ENCODE assay signal across 1 cellular context in the genomic region with DNA sequence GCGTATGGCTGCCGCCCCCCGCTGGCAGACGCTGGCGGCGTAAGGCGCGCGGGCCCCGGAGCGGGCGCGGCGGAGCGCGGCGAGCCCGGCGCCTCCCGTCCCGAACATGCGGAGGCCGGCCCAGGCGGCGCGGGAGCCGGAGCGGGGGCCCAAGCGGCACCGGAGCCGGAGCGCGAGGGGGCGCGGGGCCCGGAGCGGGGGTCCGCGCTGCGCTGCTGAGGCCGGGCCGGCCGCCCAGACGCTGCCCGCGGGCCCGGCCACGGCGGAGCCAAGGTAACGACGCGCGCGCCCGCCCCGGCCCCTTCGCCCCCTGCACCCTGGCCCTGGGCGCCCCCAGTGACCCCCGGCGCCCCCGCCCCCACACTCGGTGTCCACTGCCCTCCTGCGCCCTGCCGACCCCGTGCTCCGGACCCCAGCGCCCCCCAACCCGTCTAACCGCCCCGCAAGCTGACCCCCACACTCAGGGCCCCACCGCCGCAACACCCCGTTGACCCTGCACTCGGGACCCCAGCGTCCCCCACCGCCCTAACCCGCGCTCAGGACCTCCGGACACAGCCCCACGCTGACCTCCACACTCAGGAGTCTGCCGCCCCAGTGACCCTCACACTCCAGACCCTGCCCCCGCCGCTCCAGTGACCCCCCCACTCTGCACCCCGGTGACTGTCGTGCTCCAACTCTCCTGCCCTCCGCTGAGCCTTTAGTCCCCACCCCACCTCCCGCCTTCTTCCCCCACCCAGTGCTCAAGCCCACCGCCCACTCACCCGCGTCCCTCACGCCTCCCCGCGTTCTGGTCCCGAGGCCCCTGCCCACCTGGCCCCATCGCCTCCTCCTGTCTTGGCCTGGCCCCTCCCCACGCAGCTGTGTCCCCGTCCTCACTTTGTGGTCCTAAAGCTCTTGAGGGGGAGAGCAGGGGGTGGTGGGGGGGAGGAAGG.
TF ChIP-seq lines count a peak whose summit lies in the region.

A gene (plus strand): TSS at position 27 of the 932 bp plus-strand sequence. CDS start 28,601 bp downstream, outside the sequence.

TF ChIP-seq in K562, 482 proteins besides CTCF, POLR2A, EP300 and RAD21 (continued from another document):
- TF ChIP-seq, protein P1, sequence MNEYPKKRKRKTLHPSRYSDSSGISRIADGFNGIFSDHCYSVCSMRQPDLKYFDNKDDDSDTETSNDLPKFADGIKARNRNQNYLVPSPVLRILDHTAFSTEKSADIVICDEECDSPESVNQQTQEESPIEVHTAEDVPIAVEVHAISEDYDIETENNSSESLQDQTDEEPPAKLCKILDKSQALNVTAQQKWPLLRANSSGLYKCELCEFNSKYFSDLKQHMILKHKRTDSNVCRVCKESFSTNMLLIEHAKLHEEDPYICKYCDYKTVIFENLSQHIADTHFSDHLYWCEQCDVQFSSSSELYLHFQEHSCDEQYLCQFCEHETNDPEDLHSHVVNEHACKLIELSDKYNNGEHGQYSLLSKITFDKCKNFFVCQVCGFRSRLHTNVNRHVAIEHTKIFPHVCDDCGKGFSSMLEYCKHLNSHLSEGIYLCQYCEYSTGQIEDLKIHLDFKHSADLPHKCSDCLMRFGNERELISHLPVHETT (CRISPR knock-in tag; conservative IDR thresholded peaks at IDR 0.05 in 1 of 2, IDR thresholded peaks at IDR 0.05 in 1 of 2) = peak in 1 of 2 experiments; percentile 90; a peak in 1 of 4 replicates
- peak; percentile 17; the same call in 1 of the 2 replicates for TF ChIP-seq PHF8 (IDR thresholded peaks at IDR 0.05; ENCODE audit: borderline replicate concordance, low read length)
- no peak for TF ChIP-seq SMAD2 (IDR thresholded peaks at IDR 0.05; ENCODE audit: low read depth, low read length)
- TF ChIP-seq, protein P2, sequence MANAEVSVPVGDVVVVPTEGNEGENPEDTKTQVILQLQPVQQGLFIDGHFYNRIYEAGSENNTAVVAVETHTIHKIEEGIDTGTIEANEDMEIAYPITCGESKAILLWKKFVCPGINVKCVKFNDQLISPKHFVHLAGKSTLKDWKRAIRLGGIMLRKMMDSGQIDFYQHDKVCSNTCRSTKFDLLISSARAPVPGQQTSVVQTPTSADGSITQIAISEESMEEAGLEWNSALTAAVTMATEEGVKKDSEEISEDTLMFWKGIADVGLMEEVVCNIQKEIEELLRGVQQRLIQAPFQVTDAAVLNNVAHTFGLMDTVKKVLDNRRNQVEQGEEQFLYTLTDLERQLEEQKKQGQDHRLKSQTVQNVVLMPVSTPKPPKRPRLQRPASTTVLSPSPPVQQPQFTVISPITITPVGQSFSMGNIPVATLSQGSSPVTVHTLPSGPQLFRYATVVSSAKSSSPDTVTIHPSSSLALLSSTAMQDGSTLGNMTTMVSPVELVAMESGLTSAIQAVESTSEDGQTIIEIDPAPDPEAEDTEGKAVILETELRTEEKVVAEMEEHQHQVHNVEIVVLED (CRISPR knock-in tag; IDR thresholded peaks at IDR 0.05) = peak; percentile 82
- TF ChIP-seq CHD1 (IDR thresholded peaks at IDR 0.05; ENCODE audit: low read length) = peak; percentile 48
- peak; percentile 82 for TF ChIP-seq RB1 (IDR thresholded peaks at IDR 0.05; ENCODE audit: low read depth)
- TF ChIP-seq EGR1 (conservative IDR thresholded peaks at IDR 0.05) = peak; percentile 86
- TF ChIP-seq SMAD4 (CRISPR knock-in tag; conservative IDR thresholded peaks at IDR 0.05) = peak; percentile 6; the same call in 1 of the 2 replicates
- TF ChIP-seq NFIC (IDR thresholded peaks at IDR 0.05) = peak; percentile 21; the same call in 1 of the 2 replicates
- TF ChIP-seq ZNF197 (CRISPR knock-in tag; IDR thresholded peaks at IDR 0.05; ENCODE audit: low read depth) = peak; percentile 46
- no peak for TF ChIP-seq KLF13 (tag; IDR thresholded peaks at IDR 0.05; ENCODE audit: borderline replicate concordance, low read depth)
- peak; percentile 36; the same call in 1 of the 2 replicates for TF ChIP-seq ZNF24 (IDR thresholded peaks at IDR 0.05)
- TF ChIP-seq, protein P3, sequence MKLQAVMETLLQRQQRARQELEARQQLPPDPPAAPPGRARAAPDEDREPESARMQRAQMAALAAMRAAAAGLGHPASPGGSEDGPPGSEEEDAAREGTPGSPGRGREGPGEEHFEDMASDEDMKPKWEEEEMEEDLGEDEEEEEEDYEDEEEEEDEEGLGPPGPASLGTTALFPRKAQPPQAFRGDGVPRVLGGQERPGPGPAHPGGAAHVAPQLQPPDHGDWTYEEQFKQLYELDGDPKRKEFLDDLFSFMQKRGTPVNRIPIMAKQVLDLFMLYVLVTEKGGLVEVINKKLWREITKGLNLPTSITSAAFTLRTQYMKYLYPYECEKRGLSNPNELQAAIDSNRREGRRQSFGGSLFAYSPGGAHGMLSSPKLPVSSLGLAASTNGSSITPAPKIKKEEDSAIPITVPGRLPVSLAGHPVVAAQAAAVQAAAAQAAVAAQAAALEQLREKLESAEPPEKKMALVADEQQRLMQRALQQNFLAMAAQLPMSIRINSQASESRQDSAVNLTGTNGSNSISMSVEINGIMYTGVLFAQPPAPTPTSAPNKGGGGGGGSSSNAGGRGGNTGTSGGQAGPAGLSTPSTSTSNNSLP (IDR thresholded peaks at IDR 0.05; ENCODE audit: borderline replicate concordance, low read depth, low read length) = no peak
- peak; percentile 58 for TF ChIP-seq BHLHE40 (IDR thresholded peaks at IDR 0.05; ENCODE audit: low read length)
- TF ChIP-seq, protein P4, sequence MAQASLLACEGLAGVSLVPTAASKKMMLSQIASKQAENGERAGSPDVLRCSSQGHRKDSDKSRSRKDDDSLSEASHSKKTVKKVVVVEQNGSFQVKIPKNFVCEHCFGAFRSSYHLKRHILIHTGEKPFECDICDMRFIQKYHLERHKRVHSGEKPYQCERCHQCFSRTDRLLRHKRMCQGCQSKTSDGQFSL (CRISPR knock-in tag; IDR thresholded peaks at IDR 0.05) = peak; percentile 61; the same call in 1 of the 2 replicates
- TF ChIP-seq, protein P4 (tag; IDR thresholded peaks at IDR 0.05) = peak in 1 of 2 experiments; percentile 73; a peak in 2 of 4 replicates
- TF ChIP-seq, protein P5, sequence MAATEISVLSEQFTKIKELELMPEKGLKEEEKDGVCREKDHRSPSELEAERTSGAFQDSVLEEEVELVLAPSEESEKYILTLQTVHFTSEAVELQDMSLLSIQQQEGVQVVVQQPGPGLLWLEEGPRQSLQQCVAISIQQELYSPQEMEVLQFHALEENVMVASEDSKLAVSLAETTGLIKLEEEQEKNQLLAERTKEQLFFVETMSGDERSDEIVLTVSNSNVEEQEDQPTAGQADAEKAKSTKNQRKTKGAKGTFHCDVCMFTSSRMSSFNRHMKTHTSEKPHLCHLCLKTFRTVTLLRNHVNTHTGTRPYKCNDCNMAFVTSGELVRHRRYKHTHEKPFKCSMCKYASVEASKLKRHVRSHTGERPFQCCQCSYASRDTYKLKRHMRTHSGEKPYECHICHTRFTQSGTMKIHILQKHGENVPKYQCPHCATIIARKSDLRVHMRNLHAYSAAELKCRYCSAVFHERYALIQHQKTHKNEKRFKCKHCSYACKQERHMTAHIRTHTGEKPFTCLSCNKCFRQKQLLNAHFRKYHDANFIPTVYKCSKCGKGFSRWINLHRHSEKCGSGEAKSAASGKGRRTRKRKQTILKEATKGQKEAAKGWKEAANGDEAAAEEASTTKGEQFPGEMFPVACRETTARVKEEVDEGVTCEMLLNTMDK (IDR thresholded peaks at IDR 0.05; ENCODE audit: borderline replicate concordance, insufficient read depth, low read depth, low read length, poor library complexity, severe bottlenecking) = peak; percentile 97
- peak; percentile 22 for TF ChIP-seq POLR2B (IDR thresholded peaks at IDR 0.05; ENCODE audit: low read depth, partially characterized antibody)
- no peak for TF ChIP-seq TCF7 (IDR thresholded peaks at IDR 0.05; ENCODE audit: borderline replicate concordance)
- TF ChIP-seq CREB1 (IDR thresholded peaks at IDR 0.05) = no peak
- TF ChIP-seq CREB1 (CRISPR knock-in tag; IDR thresholded peaks at IDR 0.05) = 0 out of 2 replicates have a peak, but pooled peaks have one; percentile 25
- no peak for TF ChIP-seq NR2C2 (CRISPR knock-in tag; IDR thresholded peaks at IDR 0.05)
- 0 out of 2 replicates have a peak, but pooled peaks have one; percentile 44 for TF ChIP-seq NR2C2 (tag; IDR thresholded peaks at IDR 0.05)
- TF ChIP-seq SUPT5H (IDR thresholded peaks at IDR 0.05) = peak; percentile 61; the same call in 1 of the 2 replicates
- peak; percentile 77 for TF ChIP-seq PCBP1 (IDR thresholded peaks at IDR 0.05; ENCODE audit: low read depth, low read length, poor library complexity, severe bottlenecking)
- TF ChIP-seq ZNF707 (CRISPR knock-in tag; conservative IDR thresholded peaks at IDR 0.05) = no peak
- peak; percentile 46 for TF ChIP-seq POLR2G (IDR thresholded peaks at IDR 0.05; ENCODE audit: low read depth, low read length)
- peak; percentile 86 for TF ChIP-seq HNRNPLL (IDR thresholded peaks at IDR 0.05; ENCODE audit: low read depth, low read length, poor library complexity, severe bottlenecking)
- TF ChIP-seq, protein P6, sequence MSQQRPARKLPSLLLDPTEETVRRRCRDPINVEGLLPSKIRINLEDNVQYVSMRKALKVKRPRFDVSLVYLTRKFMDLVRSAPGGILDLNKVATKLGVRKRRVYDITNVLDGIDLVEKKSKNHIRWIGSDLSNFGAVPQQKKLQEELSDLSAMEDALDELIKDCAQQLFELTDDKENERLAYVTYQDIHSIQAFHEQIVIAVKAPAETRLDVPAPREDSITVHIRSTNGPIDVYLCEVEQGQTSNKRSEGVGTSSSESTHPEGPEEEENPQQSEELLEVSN (IDR thresholded peaks at IDR 0.05; ENCODE audit: borderline replicate concordance in 1 of 2, extremely low read depth in 1 of 2, insufficient read depth in 1 of 2, insufficient read length in 1 of 2, low read depth in 1 of 2, low read length in 1 of 2, poor library complexity in 1 of 2, severe bottlenecking in 1 of 2) = peak in 1 of 2 experiments; percentile 6
- TF ChIP-seq ZBTB7A (IDR thresholded peaks at IDR 0.05; ENCODE audit: borderline replicate concordance, control insufficient read depth, low read depth, low read length) = peak; percentile 61
- TF ChIP-seq, protein P7, sequence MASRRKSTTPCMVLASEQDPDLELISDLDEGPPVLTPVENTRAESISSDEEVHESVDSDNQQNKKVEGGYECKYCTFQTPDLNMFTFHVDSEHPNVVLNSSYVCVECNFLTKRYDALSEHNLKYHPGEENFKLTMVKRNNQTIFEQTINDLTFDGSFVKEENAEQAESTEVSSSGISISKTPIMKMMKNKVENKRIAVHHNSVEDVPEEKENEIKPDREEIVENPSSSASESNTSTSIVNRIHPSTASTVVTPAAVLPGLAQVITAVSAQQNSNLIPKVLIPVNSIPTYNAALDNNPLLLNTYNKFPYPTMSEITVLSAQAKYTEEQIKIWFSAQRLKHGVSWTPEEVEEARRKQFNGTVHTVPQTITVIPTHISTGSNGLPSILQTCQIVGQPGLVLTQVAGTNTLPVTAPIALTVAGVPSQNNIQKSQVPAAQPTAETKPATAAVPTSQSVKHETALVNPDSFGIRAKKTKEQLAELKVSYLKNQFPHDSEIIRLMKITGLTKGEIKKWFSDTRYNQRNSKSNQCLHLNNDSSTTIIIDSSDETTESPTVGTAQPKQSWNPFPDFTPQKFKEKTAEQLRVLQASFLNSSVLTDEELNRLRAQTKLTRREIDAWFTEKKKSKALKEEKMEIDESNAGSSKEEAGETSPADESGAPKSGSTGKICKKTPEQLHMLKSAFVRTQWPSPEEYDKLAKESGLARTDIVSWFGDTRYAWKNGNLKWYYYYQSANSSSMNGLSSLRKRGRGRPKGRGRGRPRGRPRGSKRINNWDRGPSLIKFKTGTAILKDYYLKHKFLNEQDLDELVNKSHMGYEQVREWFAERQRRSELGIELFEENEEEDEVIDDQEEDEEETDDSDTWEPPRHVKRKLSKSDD (conservative IDR thresholded peaks at IDR 0.05; ENCODE audit: low read length) = no peak
- TF ChIP-seq HDAC3 (IDR thresholded peaks at IDR 0.05; ENCODE audit: borderline replicate concordance, partially characterized antibody) = no peak
- TF ChIP-seq SIN3A (IDR thresholded peaks at IDR 0.05; ENCODE audit: borderline replicate concordance in 2 of 2, control insufficient read depth in 1 of 2, low read depth in 2 of 2, low read length in 2 of 2) = 0 out of 4 replicates have a peak, but pooled peaks of 1 of the 2 experiments have one; percentile 5
- TF ChIP-seq ZNF589 (CRISPR knock-in tag; IDR thresholded peaks at IDR 0.05; ENCODE audit: low read depth) = 0 out of 2 replicates have a peak, but pooled peaks have one; percentile 4
- TF ChIP-seq ERF (CRISPR knock-in tag; IDR thresholded peaks at IDR 0.05) = 0 out of 2 replicates have a peak, but pooled peaks have one; percentile 9
- peak in 1 of 2 experiments; percentile 38; a peak in 1 of 4 replicates for TF ChIP-seq NONO (IDR thresholded peaks at IDR 0.05; ENCODE audit: low read depth in 2 of 2, low read length in 1 of 2)
TF ChIP-seq in K562: peak in this region for 28.
